In genomic region chr2:65395621-65396347, GRCh38 we compare ENCODE assay signal across 12 cellular contexts. TPM values are rescaled to one million over a fixed set of nuclear protein-coding genes. Genes with fewer than 3 reads are reported as not detected.
DNase-seq lines count a peak whose midpoint lies in the region; ATAC-seq and TF ChIP-seq lines count a peak whose summit lies in the region.
"Had no signal": no experiment of that assay in that cellular context is flagged by ENCODE, and none has a peak within 500 bp of the region (broad histone marks: within the 10 kb centered on the region; RNA-seq: fewer than 3 reads in every experiment).

No MANE protein-coding gene starts in this region.

- H2AFZ ChIP-seq in MM.1S (ENCODE audit: low read length) (no peak overlapping the region), mammary epithelial cell (ENCODE audit: low read depth, low read length) (no peak overlapping the region)

- no peak for DNase-seq in MM.1S
- DNase-seq in mammary epithelial cell: no peak
- DNase-seq in prostate gland (ENCODE audit: low spot score): no peak
- no peak for DNase-seq in retina
- DNase-seq in activated effector memory CD4-positive, alpha-beta T cell treated with Interleukin-2 at 50 U/mL for 16 hours: no peak
- DNase-seq: activated CD4-positive, CD25-positive, alpha-beta regulatory T cell treated with anti-CD3 and anti-CD28 coated beads, Interleukin-2, amount 50 U/mL, for 72 hours; ovary; stimulated activated CD4-positive, alpha-beta T cell treated with anti-CD3 and anti-CD28 coated beads, Interleukin-15, amount 100 ng/mL, for 24 hours; T-cell had no signal

- dilution Hi-C loops in mammary epithelial cell (cut with HindIII; ENCODE audit: low sequenced_read_pairs): no loop called here

- H3K27ac ChIP-seq in C4-2B: peak overlapping the region; percentile 66
- H3K27ac ChIP-seq in MM.1S (ENCODE audit: low read length): peak overlapping the region; percentile 99; the same call in 1 of the 2 replicates
- H3K27ac ChIP-seq in mammary epithelial cell (ENCODE audit: insufficient read depth, low read depth, low read length): no peak overlapping the region
- peak overlapping the region; percentile 65 to 66 for H3K27ac ChIP-seq in prostate gland
- H3K27ac ChIP-seq: ovary had no signal

- H4K20me1 ChIP-seq in MM.1S (ENCODE audit: insufficient read depth, low read length): no peaks in the 10 kb centered on the region
- H4K20me1 ChIP-seq in mammary epithelial cell (ENCODE audit: insufficient read depth, low read length): peaks cover 2% of the 10 kb centered on the region

- H3K36me3 ChIP-seq in MM.1S (replicated peaks; ENCODE audit: insufficient read depth, low read length) (no peaks in the 10 kb centered on the region), mammary epithelial cell (ENCODE audit: insufficient read depth, low read length) (no peaks in the 10 kb centered on the region), prostate gland (no peaks in the 10 kb centered on the region)
- H3K36me3 ChIP-seq: ovary had no signal

- H3K27me3 ChIP-seq in MM.1S (replicated peaks; ENCODE audit: insufficient read depth, low read length): no peaks in the 10 kb centered on the region
- H3K27me3 ChIP-seq in mammary epithelial cell (ENCODE audit: insufficient read depth, low read length): no peaks in the 10 kb centered on the region
- no peaks in the 10 kb centered on the region for H3K27me3 ChIP-seq in prostate gland (replicated peaks; ENCODE audit: insufficient read depth)
- H3K27me3 ChIP-seq: ovary had no signal

- peaks cover 94% of the 10 kb centered on the region for H3K79me2 ChIP-seq in MM.1S (ENCODE audit: low read length)
- H3K79me2 ChIP-seq in mammary epithelial cell (ENCODE audit: insufficient read depth, low read length): peaks cover 98% of the 10 kb centered on the region

- CTCF ChIA-PET in mammary epithelial cell (lab: Charles Lee; ENCODE audit: low non-redundant PET): no interaction called here

- H3K4me1 ChIP-seq in MM.1S (ENCODE audit: low read length) (peaks cover 69% of the 10 kb centered on the region), mammary epithelial cell (ENCODE audit: insufficient read depth, low read length) (peaks cover 37% of the 10 kb centered on the region), prostate gland (replicated peaks) (peaks cover 7% of the 10 kb centered on the region)

- intact Hi-C loops in mammary epithelial cell (cut with micrococcal nuclease) (no loop called here), prostate gland (cut with DNase I) (no loop called here)

- peaks cover 43% of the 10 kb centered on the region for H3F3A ChIP-seq in MM.1S (ENCODE audit: insufficient read depth, low read length)

- no peaks in the 10 kb centered on the region for H3K9me2 ChIP-seq in MM.1S (replicated peaks; ENCODE audit: insufficient read depth, low read length)

- WGBS in mammary epithelial cell (ENCODE audit: low coverage, missing lambda C conversion rate): 97% methylated on average over 5 of the region's 5 CpGs
- WGBS in prostate gland: 83% methylated on average over 5 of the region's 5 CpGs

- H3K4me2 ChIP-seq in MM.1S (ENCODE audit: low read depth, low read length) (peak overlapping the region; percentile 2; the same call in 1 of the 2 replicates), mammary epithelial cell (ENCODE audit: insufficient read depth, low read depth, low read length) (peak overlapping the region; percentile 4)

- no TSS peak for BruUV-seq in mammary epithelial cell (replicated peaks; lab: Mats Ljungman, UMichigan)

- no peak for TF ChIP-seq POLR2A in prostate gland (IDR thresholded peaks at IDR 0.05)

- H3K4me3 ChIP-seq in MM.1S (ENCODE audit: low read length) (no peak overlapping the region), mammary epithelial cell (replicated peaks in 1 of 3; ENCODE audit: insufficient read depth in 1 of 3, low read depth in 2 of 3, low read length in 3 of 3) (no peak overlapping the region), prostate gland (no peak overlapping the region)
- H3K4me3 ChIP-seq: ovary had no signal

- no peak for TF ChIP-seq CTCF in C4-2B (conservative IDR thresholded peaks at IDR 0.05)
- TF ChIP-seq CTCF in MM.1S (IDR thresholded peaks at IDR 0.05; ENCODE audit: low read length): no peak
- TF ChIP-seq CTCF in mammary epithelial cell (conservative IDR thresholded peaks at IDR 0.05 in 1 of 2, IDR thresholded peaks at IDR 0.05 in 1 of 2; ENCODE audit: extremely low read depth in 1 of 2, insufficient read depth in 1 of 2, low read depth in 1 of 2, low read length in 2 of 2): no peak
- TF ChIP-seq CTCF in prostate gland (IDR thresholded peaks at IDR 0.05): no peak

- H3K9me3 ChIP-seq in MM.1S (replicated peaks; ENCODE audit: insufficient read depth, low read length) (no peaks in the 10 kb centered on the region), mammary epithelial cell (replicated peaks; ENCODE audit: insufficient read depth, low read length) (no peaks in the 10 kb centered on the region), prostate gland (no peaks in the 10 kb centered on the region)
- H3K9me3 ChIP-seq: ovary had no signal

- in situ Hi-C loops in mammary epithelial cell (cut with MboI; ENCODE audit: low sequenced_read_pairs in 2 of 2): no loop called here

- H3K9ac ChIP-seq in MM.1S (ENCODE audit: low read length) (no peak overlapping the region), mammary epithelial cell (ENCODE audit: insufficient read depth, low read length) (no peak overlapping the region)

- no peak for ATAC-seq in GM18498 (IDR thresholded peaks at IDR 0.05; ENCODE audit: unreplicated experiment)
- no peak for ATAC-seq in GM18861 (IDR thresholded peaks at IDR 0.05; ENCODE audit: unreplicated experiment)
- ATAC-seq: T-cell had no signal

RNA-seq across cellular contexts. Expression of gene SPRED2, which starts 36.6 kb away (rescaled TPM):
- total RNA-seq in mammary epithelial cell (10 to 100 TPM; 14.7 to 60.6 TPM), prostate gland (10 to 100 TPM; 23.7 to 27.1 TPM)
- polyA plus RNA-seq in mammary epithelial cell: 40.5 TPM
- 89.9 TPM for polyA minus RNA-seq in mammary epithelial cell
